ENCODE assay signal across 37 cellular contexts in genomic region chr1:227770812-227771211, GRCh38. TPM values are rescaled to one million over a fixed set of nuclear protein-coding genes. Genes with fewer than 3 reads are reported as not detected.
"Had no signal": no experiment of that assay in that cellular context is flagged by ENCODE, and none has a peak within 500 bp of the region (broad histone marks: within the 10 kb centered on the region; RNA-seq: fewer than 3 reads in every experiment).

No MANE protein-coding gene starts in this region.

- H3K27ac Mint-ChIP-seq: activated CD4-positive, alpha-beta memory T cell treated with anti-CD3 and anti-CD28 coated beads, Interleukin-2, amount 10 ng/mL, durations not matched to agents 7 days and 5 days; activated CD4-positive, alpha-beta T cell treated with anti-CD3 and anti-CD28 coated beads for 36 hours; activated CD4-positive, alpha-beta T cell treated with anti-CD3 and anti-CD28 coated beads, Interleukin-2, amount 10 ng/mL, durations not matched to agents 7 days and 5 days; activated CD8-positive, alpha-beta memory T cell treated with anti-CD3 and anti-CD28 coated beads, Interleukin-2, amount 10 ng/mL, durations not matched to agents 7 days and 5 days; activated CD8-positive, alpha-beta T cell treated with anti-CD3 and anti-CD28 coated beads, Interleukin-2, amount 10 ng/mL, durations not matched to agents 7 days and 5 days; activated naive CD4-positive, alpha-beta T cell treated with anti-CD3 and anti-CD28 coated beads for 36 hours; activated naive CD8-positive, alpha-beta T cell treated with anti-CD3 and anti-CD28 coated beads for 36 hours; activated T-cell treated with anti-CD3 and anti-CD28 coated beads, Interleukin-2, amount 50 U/mL, for 24 hours; activated T-helper 2 cell treated with anti-CD3 and anti-CD28 coated beads, Interferon-gamma antibody, Interleukin-2, Interleukin-4, amounts not matched to agents 10 μg/mL and 5 μg/mL and 100 μg/mL, durations not matched to agents 14 hours and 24 hours and 36 hours; brain; T-helper 1 cell treated with Interleukin-12 subunit alpha and Interleukin-12 subunit beta and Interleukin-4 antibody, amounts not matched to agents 30 μg/mL and 1 μg/mL, for 36 hours; T-helper 2 cell treated with Interferon-gamma antibody and Interleukin-4, amounts not matched to agents 5 μg/mL and 100 μg/mL, for 36 hours had no signal

- FAIRE-seq: bronchial epithelial cell, TTC549 had no signal

- H3K27me3 ChIP-seq: ascending aorta, cardiac muscle cell had no signal

- H3K27ac ChIP-seq: ascending aorta, cardiac muscle cell, VCaP had no signal

- H3K9me3 Mint-ChIP-seq: activated CD4-positive, alpha-beta memory T cell treated with anti-CD3 and anti-CD28 coated beads, Interleukin-2, amount 10 ng/mL, durations not matched to agents 7 days and 5 days; activated CD4-positive, alpha-beta T cell treated with anti-CD3 and anti-CD28 coated beads, Interleukin-2, amount 10 ng/mL, durations not matched to agents 7 days and 5 days; activated naive CD4-positive, alpha-beta T cell treated with anti-CD3 and anti-CD28 coated beads for 36 hours; activated naive CD4-positive, alpha-beta T cell treated with anti-CD3 and anti-CD28 coated beads, Interleukin-2, amount 50 U/mL, for 72 hours; activated naive CD8-positive, alpha-beta T cell treated with anti-CD3 and anti-CD28 coated beads for 36 hours; activated T-cell treated with anti-CD3 and anti-CD28 coated beads, Interleukin-2, amount 50 U/mL, for 24 hours; activated T-helper 2 cell treated with anti-CD3 and anti-CD28 coated beads, Interferon-gamma antibody, Interleukin-2, Interleukin-4, amounts not matched to agents 10 μg/mL and 5 μg/mL and 100 μg/mL, durations not matched to agents 14 hours and 24 hours and 36 hours; brain; T-helper 1 cell treated with Interleukin-12 subunit alpha and Interleukin-12 subunit beta and Interleukin-4 antibody, amounts not matched to agents 30 μg/mL and 1 μg/mL, for 36 hours; T-helper 2 cell treated with Interferon-gamma antibody and Interleukin-4, amounts not matched to agents 5 μg/mL and 100 μg/mL, for 36 hours had no signal

- H3K9me3 ChIP-seq: ascending aorta had no signal

- H3K4me1 Mint-ChIP-seq: brain had no signal

- ATAC-seq: activated CD4-positive, alpha-beta T cell treated with anti-CD3 and anti-CD28 coated beads for 36 hours; activated CD4-positive, CD25-positive, alpha-beta regulatory T cell treated with anti-CD3 and anti-CD28 coated beads, Interleukin-2, amount 50 U/mL, for 24 hours; activated CD8-positive, alpha-beta memory T cell treated with anti-CD3 and anti-CD28 coated beads, Interleukin-2, amount 10 ng/mL, durations not matched to agents 7 days and 5 days; activated CD8-positive, alpha-beta T cell treated with anti-CD3 and anti-CD28 coated beads, Interleukin-2, amount 10 ng/mL, durations not matched to agents 7 days and 5 days; activated naive CD4-positive, alpha-beta T cell treated with anti-CD3 and anti-CD28 coated beads, Interleukin-2, amount 50 U/mL, for 72 hours had no signal

- H3K27me3 Mint-ChIP-seq: activated CD4-positive, alpha-beta memory T cell treated with anti-CD3 and anti-CD28 coated beads, Interleukin-2, amount 10 ng/mL, durations not matched to agents 7 days and 5 days; activated CD4-positive, alpha-beta T cell treated with anti-CD3 and anti-CD28 coated beads for 36 hours; activated CD4-positive, alpha-beta T cell treated with anti-CD3 and anti-CD28 coated beads, Interleukin-2, amount 10 ng/mL, durations not matched to agents 7 days and 5 days; activated CD8-positive, alpha-beta memory T cell treated with anti-CD3 and anti-CD28 coated beads, Interleukin-2, amount 10 ng/mL, durations not matched to agents 7 days and 5 days; activated naive CD8-positive, alpha-beta T cell treated with anti-CD3 and anti-CD28 coated beads for 36 hours; activated T-cell treated with anti-CD3 and anti-CD28 coated beads, Interleukin-2, amount 50 U/mL, for 24 hours; brain had no signal

- H3K4me3 ChIP-seq: ascending aorta, cardiac muscle cell had no signal

- H3K4me3 Mint-ChIP-seq: activated CD4-positive, alpha-beta memory T cell treated with anti-CD3 and anti-CD28 coated beads, Interleukin-2, amount 10 ng/mL, durations not matched to agents 7 days and 5 days; activated CD4-positive, alpha-beta T cell treated with anti-CD3 and anti-CD28 coated beads for 36 hours; activated CD4-positive, alpha-beta T cell treated with anti-CD3 and anti-CD28 coated beads, Interleukin-2, amount 10 ng/mL, durations not matched to agents 7 days and 5 days; activated CD8-positive, alpha-beta memory T cell treated with anti-CD3 and anti-CD28 coated beads, Interleukin-2, amount 10 ng/mL, durations not matched to agents 7 days and 5 days; activated CD8-positive, alpha-beta T cell treated with anti-CD3 and anti-CD28 coated beads, Interleukin-2, amount 10 ng/mL, durations not matched to agents 7 days and 5 days; activated naive CD4-positive, alpha-beta T cell treated with anti-CD3 and anti-CD28 coated beads for 36 hours; activated naive CD8-positive, alpha-beta T cell treated with anti-CD3 and anti-CD28 coated beads for 36 hours; activated T-cell treated with anti-CD3 and anti-CD28 coated beads, Interleukin-2, amount 50 U/mL, for 24 hours; brain; T-helper 1 cell treated with Interleukin-12 subunit alpha and Interleukin-12 subunit beta and Interleukin-4 antibody, amounts not matched to agents 30 μg/mL and 1 μg/mL, for 36 hours; T-helper 2 cell treated with Interferon-gamma antibody and Interleukin-4, amounts not matched to agents 5 μg/mL and 100 μg/mL, for 36 hours had no signal

- DNase-seq: activated CD4-positive, alpha-beta memory T cell treated with anti-CD3 and anti-CD28 coated beads, Interleukin-2, amount 10 ng/mL, durations not matched to agents 7 days and 5 days; activated CD4-positive, alpha-beta T cell treated with anti-CD3 and anti-CD28 coated beads for 1 hour; activated CD4-positive, alpha-beta T cell treated with anti-CD3 and anti-CD28 coated beads for 36 hours; activated CD4-positive, alpha-beta T cell treated with anti-CD3 and anti-CD28 coated beads for 48 hours; activated CD4-positive, alpha-beta T cell treated with anti-CD3 and anti-CD28 coated beads, Interleukin-2, amount 10 ng/mL, durations not matched to agents 7 days and 5 days; activated CD4-positive, alpha-beta T cell treated with anti-CD3 and anti-CD28 coated beads, Interleukin-2, amount 50 U/mL, for 48 hours; activated CD4-positive, CD25-positive, alpha-beta regulatory T cell; activated CD8-positive, alpha-beta memory T cell treated with anti-CD3 and anti-CD28 coated beads for 24 hours; activated CD8-positive, alpha-beta memory T cell treated with anti-CD3 and anti-CD28 coated beads, Interleukin-2, amount 10 ng/mL, durations not matched to agents 7 days and 5 days; activated CD8-positive, alpha-beta memory T cell treated with anti-CD3 and anti-CD28 coated beads, Interleukin-2, amount 50 U/mL, for 48 hours; activated CD8-positive, alpha-beta T cell treated with anti-CD3 and anti-CD28 coated beads, Interleukin-2, amount 10 ng/mL, durations not matched to agents 7 days and 5 days; activated effector memory CD4-positive, alpha-beta T cell treated with Interleukin-2 at 50 U/mL for 16 hours; activated gamma-delta T cell; activated naive CD4-positive, alpha-beta T cell; activated naive CD4-positive, alpha-beta T cell treated with anti-CD3 and anti-CD28 coated beads for 36 hours; activated naive CD4-positive, alpha-beta T cell treated with anti-CD3 and anti-CD28 coated beads, Interleukin-2, amount 50 U/mL, for 16 hours; activated naive CD8-positive, alpha-beta T cell treated with anti-CD3 and anti-CD28 coated beads for 36 hours; activated T-cell treated with anti-CD3 and anti-CD28 coated beads, Interleukin-2, amount 50 U/mL, for 24 hours; activated T-cell treated with anti-CD3 and anti-CD28 coated beads, Interleukin-2, amount 50 U/mL, for 48 hours; amygdala; anterior cingulate cortex; central memory CD4-positive, alpha-beta T cell; T-helper 1 cell; T-helper 2 cell; T-helper 9 cell had no signal

RNA-seq across cellular contexts. Expression of gene PRSS38, which starts 44.7 kb away (rescaled TPM):
- total RNA-seq: activated CD4-positive, alpha-beta memory T cell treated with anti-CD3 and anti-CD28 coated beads, Interleukin-2, amount 10 ng/mL, durations not matched to agents 7 days and 5 days; activated CD4-positive, alpha-beta T cell treated with anti-CD3 and anti-CD28 coated beads for 36 hours; activated CD4-positive, alpha-beta T cell treated with anti-CD3 and anti-CD28 coated beads, Interleukin-2, amount 10 ng/mL, durations not matched to agents 7 days and 5 days; activated CD8-positive, alpha-beta memory T cell treated with anti-CD3 and anti-CD28 coated beads, Interleukin-2, amount 10 ng/mL, durations not matched to agents 7 days and 5 days; activated CD8-positive, alpha-beta T cell treated with anti-CD3 and anti-CD28 coated beads, Interleukin-2, amount 10 ng/mL, durations not matched to agents 7 days and 5 days; activated naive CD4-positive, alpha-beta T cell treated with anti-CD3 and anti-CD28 coated beads for 36 hours; activated naive CD4-positive, alpha-beta T cell treated with anti-CD3 and anti-CD28 coated beads, Interleukin-2, amount 50 U/mL, for 72 hours; activated naive CD8-positive, alpha-beta T cell treated with anti-CD3 and anti-CD28 coated beads for 36 hours; activated T-helper 2 cell treated with anti-CD3 and anti-CD28 coated beads, Interferon-gamma antibody, Interleukin-2, Interleukin-4, amounts not matched to agents 10 μg/mL and 5 μg/mL and 100 μg/mL, durations not matched to agents 14 hours and 24 hours and 36 hours; ascending aorta; bronchial epithelial cell; cardiac muscle cell; cerebellum had no signal
- polyA plus RNA-seq: cardiac muscle cell had no signal
